6 cellular contexts compared by ENCODE assay signal in genomic region chr1:48829446-48829845, GRCh38. TPM values are rescaled to one million over a fixed set of nuclear protein-coding genes. Genes with fewer than 3 reads are reported as not detected.
"Had no signal": no experiment of that assay in that cellular context is flagged by ENCODE, and none has a peak within 500 bp of the region (broad histone marks: within the 10 kb centered on the region; RNA-seq: fewer than 3 reads in every experiment).

No MANE protein-coding gene starts in this region.

- ATAC-seq: HepG2, K562 had no signal

- H3K27ac ChIP-seq: HL-60 had no signal

- H3K4me3 ChIP-seq: K562 had no signal

- DNase-seq: IMR-90, KBM-7, KG1 had no signal

RNA-seq across cellular contexts. Expression of gene BEND5, which starts 52.8 kb away (rescaled TPM):
- polyA plus RNA-seq: K562 had no signal
